Comparison of ENCODE assay signal across 9 cellular contexts in the genomic region with DNA sequence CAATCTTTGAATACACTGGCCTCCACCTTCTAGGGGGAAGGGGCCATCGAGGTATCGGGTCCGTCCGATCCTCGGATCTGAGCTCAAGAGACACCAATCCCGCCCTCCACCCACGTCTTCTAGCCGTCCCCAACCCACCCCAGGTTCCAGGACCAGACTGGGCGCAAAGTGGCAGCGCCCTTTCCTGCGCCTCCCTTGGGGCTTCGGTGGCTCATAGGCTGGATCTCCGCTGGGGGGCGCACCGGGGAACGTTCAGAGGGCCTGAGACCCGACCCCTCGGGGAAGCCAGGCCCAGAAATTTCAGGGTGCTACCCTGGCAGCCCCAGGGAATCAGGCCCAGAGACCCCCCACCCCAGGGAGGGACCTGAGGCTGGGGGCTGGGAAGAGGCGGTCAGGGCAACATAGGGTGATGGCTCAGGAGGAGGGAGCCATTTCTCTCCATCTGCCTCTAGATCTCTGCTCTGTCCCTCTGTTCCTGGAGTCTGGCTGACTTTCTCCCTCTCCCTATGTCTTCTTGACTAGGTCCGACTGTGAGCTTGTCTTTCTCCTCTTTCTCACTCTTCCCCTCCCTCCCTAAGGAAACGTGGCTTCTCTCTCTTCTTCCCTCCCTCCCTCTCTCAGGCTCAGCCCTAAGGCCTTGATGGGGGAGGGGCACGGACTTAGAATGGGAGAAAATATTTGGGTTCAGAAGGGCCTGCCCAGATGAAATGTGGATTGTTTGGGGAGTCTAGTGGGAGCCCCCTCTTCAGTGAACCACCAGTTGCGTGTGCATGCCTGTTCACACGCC. TPM values are rescaled to one million over a fixed set of nuclear protein-coding genes. Genes with fewer than 3 reads are reported as not detected.
DNase-seq lines count a peak whose midpoint lies in the region; ATAC-seq lines count a peak whose summit lies in the region.
"Had no signal": no experiment of that assay in that cellular context is flagged by ENCODE, and none has a peak within 500 bp of the region (broad histone marks: within the 10 kb centered on the region; RNA-seq: fewer than 3 reads in every experiment).

No MANE protein-coding gene starts in this region.

- POLR2A ChIA-PET in CD8-positive, alpha-beta memory T cell (lab: Charles Lee): no interaction called here

- H3K9me3 Mint-ChIP-seq in CD8-positive, alpha-beta memory T cell: no peaks in the 10 kb centered on the region

- H3K9ac ChIP-seq in adipocyte (ENCODE audit: low read length): peak overlapping the region; percentile 94
- no peak overlapping the region for H3K9ac ChIP-seq in iPS-18a (ENCODE audit: low read length)

- DNase-seq in CD8-positive, alpha-beta memory T cell: peak in 1 of 5 donors; percentile 34
- DNase-seq in HuH-7 (ENCODE audit: low spot score) (peak; percentile 84), adipocyte (ENCODE audit: low read depth) (peak; percentile 93), NCI-H526 treated with DMSO at 0.1 percent for 48 hours (lab: John Stamatoyannopoulos, UW) (no peak)
- DNase-seq in stimulated activated CD4-positive, alpha-beta T cell treated with anti-CD3 and anti-CD28 coated beads, Interleukin-1b, Interleukin-23, amount 100 ng/mL, for 4 hours (ENCODE audit: low read depth in 2 of 2): peak; percentile 15 to 25

- peaks cover 27% of the 10 kb centered on the region for H3K27me3 ChIP-seq in CD8-positive, alpha-beta memory T cell (ENCODE audit: insufficient read depth, low read length, poor library complexity, severe bottlenecking)
- H3K27me3 ChIP-seq in adipocyte (replicated peaks; ENCODE audit: control insufficient read depth, insufficient read depth, low read length) (no peaks in the 10 kb centered on the region), iPS-18a (ENCODE audit: control insufficient read depth, insufficient read depth, low read length) (peaks cover 7% of the 10 kb centered on the region)

- peak overlapping the region; percentile 72 for H3K27ac ChIP-seq in CD8-positive, alpha-beta memory T cell (ENCODE audit: low read depth, low read length)
- H3K27ac ChIP-seq in iPS-18a (ENCODE audit: low read length): no peak overlapping the region
- H3K27ac ChIP-seq: neutrophil had no signal

- CTCF ChIA-PET in CD8-positive, alpha-beta memory T cell (lab: Charles Lee): interaction anchor here (0.9 kb wide), 1 partner anchor 40 kb away, joined by 3 read pairs; no protein-coding TSS in a partner anchor

- H3K4me1 Mint-ChIP-seq in CD8-positive, alpha-beta memory T cell: peaks cover 7 to 10% (median 9%) of the 10 kb centered on the region in 3 donors

- H3K27me3 Mint-ChIP-seq in CD8-positive, alpha-beta memory T cell: peaks cover 29 to 60% of the 10 kb centered on the region in 2 donors

- peak overlapping the region; percentile 15 for H3K4me3 ChIP-seq in CD8-positive, alpha-beta memory T cell (ENCODE audit: low read length)
- H3K4me3 ChIP-seq in adipocyte (ENCODE audit: low read length) (peak overlapping the region; percentile 89), iPS-18a (ENCODE audit: low read length) (peak overlapping the region; percentile 80)

- peaks cover 0 to 2% (median 0%) of the 10 kb centered on the region in 3 donors for H3K36me3 Mint-ChIP-seq in CD8-positive, alpha-beta memory T cell

- no peaks in the 10 kb centered on the region for H3K9me3 ChIP-seq in CD8-positive, alpha-beta memory T cell (ENCODE audit: low read length)
- no peaks in the 10 kb centered on the region for H3K9me3 ChIP-seq in adipocyte (ENCODE audit: control insufficient read depth, low read length)
- no peaks in the 10 kb centered on the region for H3K9me3 ChIP-seq in iPS-18a (ENCODE audit: control insufficient read depth, low read depth, low read length)
- H3K9me3 ChIP-seq: neutrophil had no signal

- no peaks in the 10 kb centered on the region for H3K36me3 ChIP-seq in CD8-positive, alpha-beta memory T cell (ENCODE audit: insufficient read depth, low read length)
- no peaks in the 10 kb centered on the region for H3K36me3 ChIP-seq in adipocyte (ENCODE audit: control insufficient read depth, insufficient read depth, low read length, severe bottlenecking)
- no peaks in the 10 kb centered on the region for H3K36me3 ChIP-seq in iPS-18a (ENCODE audit: control insufficient read depth, low read depth, low read length)
- H3K36me3 ChIP-seq: neutrophil had no signal

- no peak overlapping the region for H3K4me3 Mint-ChIP-seq in CD8-positive, alpha-beta memory T cell

- no peaks in the 10 kb centered on the region for H3K4me1 ChIP-seq in CD8-positive, alpha-beta memory T cell (ENCODE audit: insufficient read depth, low read length)
- peaks cover 41% of the 10 kb centered on the region for H3K4me1 ChIP-seq in adipocyte (ENCODE audit: control insufficient read depth, insufficient read depth, low read length)
- H3K4me1 ChIP-seq in iPS-18a (ENCODE audit: control insufficient read depth, low read depth, low read length): peaks cover 30% of the 10 kb centered on the region

- no peak overlapping the region for H3K27ac Mint-ChIP-seq in CD8-positive, alpha-beta memory T cell

- ATAC-seq in HG02973 (IDR thresholded peaks at IDR 0.05; ENCODE audit: unreplicated experiment) (no peak), GM18520 (IDR thresholded peaks at IDR 0.05; ENCODE audit: unreplicated experiment) (no peak)

RNA-seq across cellular contexts. Expression of gene CREB3L1, which starts 1.1 kb away (rescaled TPM):
- total RNA-seq in CD8-positive, alpha-beta memory T cell: not detected
- polyA plus RNA-seq in CD8-positive, alpha-beta memory T cell: not detected

Comparison
In these comparisons a context has a peak if more than half of its experiments do, and no peak if none do; other contexts are left out.
1. H3K4me3 ChIP-seq: peak in every context shown above with its lines; median percentile 89 in adipocyte; 80 in iPS-18a; 15 in CD8-positive, alpha-beta memory T cell.